2 cellular contexts compared by ENCODE assay signal in genomic region chr5:139835656-139836055, GRCh38.
TF ChIP-seq lines count a peak whose summit lies in the region.

No MANE protein-coding gene starts in this region.

TF ChIP-seq in HCT116, 20 proteins besides CTCF, POLR2A, EP300 and RAD21:
- TF ChIP-seq TCF7L2 (IDR thresholded peaks at IDR 0.05; ENCODE audit: borderline replicate concordance, extremely low read depth, insufficient read depth, insufficient read length) (no peak), REST (IDR thresholded peaks at IDR 0.05; ENCODE audit: low read depth) (peak; percentile 62)

TF ChIP-seq in GM12878, 131 proteins besides CTCF, POLR2A, EP300 and RAD21:
- TF ChIP-seq REST (IDR thresholded peaks at IDR 0.05; ENCODE audit: low read depth, low read length) (peak; percentile 84), CHD4 (IDR thresholded peaks at IDR 0.05) (no peak), ELK1 (IDR thresholded peaks at IDR 0.05; ENCODE audit: low read depth, low read length) (no peak), BCLAF1 (IDR thresholded peaks at IDR 0.05) (no peak), ZNF622 (IDR thresholded peaks at IDR 0.05) (no peak), ZBTB4 (CRISPR knock-in tag; IDR thresholded peaks at IDR 0.05) (no peak)
